Comparison of ENCODE assay signal across 17 cellular contexts in the genomic region with DNA sequence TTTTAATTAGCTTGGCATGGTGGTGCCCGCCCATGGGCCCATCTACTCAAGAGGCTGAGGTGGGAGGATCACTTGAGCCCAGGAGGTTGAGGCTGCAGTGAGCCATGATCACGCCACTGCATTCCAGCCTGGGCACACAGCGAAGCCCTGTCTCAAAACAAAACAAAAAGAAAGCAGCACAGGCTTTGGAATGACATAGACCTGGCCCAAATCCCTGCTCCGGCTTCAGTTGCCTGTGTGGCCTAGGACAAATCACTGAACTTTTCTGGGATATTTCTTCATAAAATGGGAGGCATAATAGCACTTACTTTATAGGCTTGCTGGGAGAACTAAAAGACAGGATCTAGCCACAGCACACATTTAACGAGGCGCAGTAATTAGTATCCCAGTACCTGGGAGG. TPM values are rescaled to one million over a fixed set of nuclear protein-coding genes. Genes with fewer than 3 reads are reported as not detected.
A peak's percentile ranks its signal among the peaks of the same experiment; 100 is the strongest.
DNase-seq lines count a peak whose midpoint lies in the region; ATAC-seq, FAIRE-seq and TF ChIP-seq lines count a peak whose summit lies in the region.
"Had no signal": no experiment of that assay in that cellular context is flagged by ENCODE, and none has a peak within 500 bp of the region (broad histone marks: within the 10 kb centered on the region; RNA-seq: fewer than 3 reads in every experiment).

No MANE protein-coding gene starts in this region.

- no peak for DNase-seq in IMR-90
- DNase-seq in astrocyte of the hippocampus (ENCODE audit: low read depth, low spot score): peak; percentile 52
- DNase-seq in lower lobe of right lung: peak; percentile 16
- no peak for DNase-seq in thyroid gland
- DNase-seq in small intestine: no peak
- DNase-seq in cortex of kidney (lab: John Stamatoyannopoulos, UW): no peak
- DNase-seq: activated CD4-positive, alpha-beta memory T cell treated with anti-CD3 and anti-CD28 coated beads, Interleukin-2, amount 10 ng/mL, durations not matched to agents 7 days and 5 days; natural killer cell; NCI-H1092; NCI-H2171; retina; stimulated activated CD4-positive, alpha-beta T cell treated with anti-CD3 and anti-CD28 coated beads, Interleukin-4, amount 100 ng/mL, for 1 hour had no signal

- H4K5ac ChIP-seq in IMR-90 (ENCODE audit: low read depth, low read length): no peak overlapping the region; the same call in 1 of the 2 replicates

- no peak for TF ChIP-seq RAD21 in IMR-90 (IDR thresholded peaks at IDR 0.05; ENCODE audit: low read length)

- no peak overlapping the region for H3K4me3 ChIP-seq in IMR-90 (ENCODE audit: insufficient read depth, low read depth, low read length)
- peak overlapping the region; percentile 63 for H3K4me3 ChIP-seq in lower lobe of right lung
- H3K4me3 ChIP-seq in thyroid gland (replicated peaks in 1 of 3): peak overlapping the region in 1 of 3 donors; percentile 1
- no peak overlapping the region for H3K4me3 ChIP-seq in small intestine (ENCODE audit: low read depth in 1 of 2, low read length in 2 of 2)

- no peak for ATAC-seq in IMR-90 (ENCODE audit: low read depth)
- ATAC-seq in lower lobe of right lung: no peak
- no peak for ATAC-seq in HG02973 (IDR thresholded peaks at IDR 0.05; ENCODE audit: unreplicated experiment)
- no peak for ATAC-seq in GM21723 (IDR thresholded peaks at IDR 0.05; ENCODE audit: unreplicated experiment)
- ATAC-seq: natural killer cell had no signal

- H3K9me1 ChIP-seq in IMR-90 (ENCODE audit: insufficient read depth, low read length): peaks cover 24% of the 10 kb centered on the region

- intact Hi-C loops in IMR-90 (cut with micrococcal nuclease) (no loop called here), lower lobe of right lung (cut with DNase I) (no loop called here), thyroid gland (cut with DNase I) (no loop called here)

- H3K79me1 ChIP-seq in IMR-90 (ENCODE audit: low read depth in 1 of 2, low read length in 2 of 2): peaks cover 27 to 73% of the 10 kb centered on the region in 2 experiments

- H4K20me1 ChIP-seq in IMR-90 (ENCODE audit: insufficient read depth, low read length): peaks cover 2% of the 10 kb centered on the region; the same call in 1 of the 2 replicates

- H3K4me1 ChIP-seq in IMR-90 (ENCODE audit: control insufficient read depth, insufficient read depth, low read length): peaks cover 43% of the 10 kb centered on the region
- H3K4me1 ChIP-seq in lower lobe of right lung: peaks cover 70% of the 10 kb centered on the region
- H3K4me1 ChIP-seq in thyroid gland: peaks cover 5 to 60% of the 10 kb centered on the region in 2 donors
- H3K4me1 ChIP-seq in small intestine (ENCODE audit: control insufficient read depth in 2 of 2, insufficient read depth in 1 of 2, low read depth in 1 of 2, low read length in 1 of 2): no peaks in the 10 kb centered on the region

- no peaks in the 10 kb centered on the region; the same call in 1 of the 2 replicates for H3K27me3 ChIP-seq in IMR-90 (ENCODE audit: control insufficient read depth, insufficient read depth, low read length)
- peaks cover 17% of the 10 kb centered on the region for H3K27me3 ChIP-seq in lower lobe of right lung (ENCODE audit: low read depth)
- H3K27me3 ChIP-seq in thyroid gland: peaks cover 3% of the 10 kb centered on the region
- peaks cover 2 to 3% of the 10 kb centered on the region in 2 donors for H3K27me3 ChIP-seq in small intestine (ENCODE audit: control insufficient read depth in 2 of 2, insufficient read depth in 2 of 2, low read length in 2 of 2)

- TF ChIP-seq POLR2A in IMR-90 (IDR thresholded peaks at IDR 0.05; ENCODE audit: low read depth, low read length) (no peak), thyroid gland (IDR thresholded peaks at IDR 0.05) (no peak)

- H3K4ac ChIP-seq in IMR-90 (ENCODE audit: low read depth, low read length): peak overlapping the region; percentile 76

- peak overlapping the region; percentile 35 for H2AK5ac ChIP-seq in IMR-90 (ENCODE audit: low read depth, low read length)

- POLR2A ChIA-PET in IMR-90 (lab: Charles Lee; ENCODE audit: unreplicated experiment): no interaction called here

- H3K56ac ChIP-seq in IMR-90 (ENCODE audit: extremely low read depth, insufficient read depth, low read length): no peak overlapping the region

- TF ChIP-seq CTCF in IMR-90 (conservative IDR thresholded peaks at IDR 0.05; ENCODE audit: low read depth, low read length) (no peak), lower lobe of right lung (IDR thresholded peaks at IDR 0.05) (no peak), thyroid gland (IDR thresholded peaks at IDR 0.05) (no peak)

- H2AK9ac ChIP-seq in IMR-90 (replicated peaks; ENCODE audit: low read depth, low read length, poor library complexity): no peak overlapping the region

- peak overlapping the region; percentile 62 to 79; a peak in 3 of 4 replicates for H4K8ac ChIP-seq in IMR-90 (ENCODE audit: low read depth in 2 of 2, low read length in 2 of 2)

- H2AFZ ChIP-seq in IMR-90 (replicated peaks; ENCODE audit: low read length, poor library complexity): no peak overlapping the region

- peak overlapping the region; percentile 59 for H3K27ac ChIP-seq in IMR-90 (ENCODE audit: insufficient read depth, low read length)
- H3K27ac ChIP-seq in lower lobe of right lung: peak overlapping the region; percentile 31
- peak overlapping the region; percentile 85 to 94 (median 86) for H3K27ac ChIP-seq in thyroid gland
- H3K27ac ChIP-seq in small intestine (ENCODE audit: low read depth in 1 of 2, low read length in 1 of 2): peak overlapping the region in 1 of 2 donors; percentile 30
- H3K27ac ChIP-seq: C4-2B had no signal

- no peak for FAIRE-seq in small intestine (lab: Jason Lieb, UNC)

- peak overlapping the region; percentile 92 for H2BK5ac ChIP-seq in IMR-90 (ENCODE audit: low read depth, low read length, poor library complexity, severe bottlenecking)

- CTCF ChIA-PET in IMR-90 (lab: Yijun Ruan, JAX): no interaction called here

- no peak overlapping the region for H3K9ac ChIP-seq in IMR-90 (ENCODE audit: low read depth, low read length)

- peak overlapping the region; percentile 38; the same call in 1 of the 2 replicates for H3K14ac ChIP-seq in IMR-90 (replicated peaks; ENCODE audit: low read depth, low read length)

- in situ Hi-C loops in IMR-90 (cut with MboI; ENCODE audit: low sequenced_read_pairs): no loop called here

- H3K36me3 ChIP-seq in IMR-90 (ENCODE audit: control insufficient read depth, insufficient read depth, low read length) (no peaks in the 10 kb centered on the region), lower lobe of right lung (no peaks in the 10 kb centered on the region), thyroid gland (no peaks in the 10 kb centered on the region), small intestine (ENCODE audit: control insufficient read depth in 2 of 2, insufficient read depth in 2 of 2, low read length in 2 of 2) (no peaks in the 10 kb centered on the region)

- H3K9me3 ChIP-seq in IMR-90 (ENCODE audit: control insufficient read depth, insufficient read depth, low read length) (no peaks in the 10 kb centered on the region), lower lobe of right lung (no peaks in the 10 kb centered on the region), thyroid gland (no peaks in the 10 kb centered on the region), small intestine (ENCODE audit: control insufficient read depth, low read depth) (no peaks in the 10 kb centered on the region)

- H2BK120ac ChIP-seq in IMR-90 (ENCODE audit: low read depth, low read length): peak overlapping the region; percentile 88

- BruUV-seq in IMR-90 (replicated peaks; lab: Mats Ljungman, UMichigan): no TSS peak

- peak overlapping the region; percentile 87 for H4K91ac ChIP-seq in IMR-90 (ENCODE audit: insufficient read depth, low read depth, low read length)

- WGBS in IMR-90 (ENCODE audit: extremely low coverage in 2 of 2, insufficient read length in 1 of 2), 2 experiments: no CpG with 5 or more reads among the region's 6 CpGs
- 74 to 90% methylated on average over 6 of the region's 6 CpGs for WGBS in thyroid gland, 2 donors
- 83 to 94% (median 91%) methylated on average over 6 of the region's 6 CpGs for WGBS in small intestine, 3 donors

- 0 out of 2 replicates have a peak overlapping the region, but pooled peaks have one; percentile 8 for H3K23ac ChIP-seq in IMR-90 (ENCODE audit: low read depth, low read length)

- H3K18ac ChIP-seq in IMR-90 (ENCODE audit: low read depth, low read length): peak overlapping the region; percentile 33; the same call in 1 of the 2 replicates

- peak overlapping the region; percentile 47 for H2BK15ac ChIP-seq in IMR-90 (ENCODE audit: low read depth, low read length)

- H2BK20ac ChIP-seq in IMR-90 (ENCODE audit: low read depth, low read length): peak overlapping the region; percentile 61

- dilution Hi-C loops in IMR-90 (cut with HindIII; ENCODE audit: low sequenced_read_pairs, unreplicated experiment): no loop called here

- no peak overlapping the region for H3K4me2 ChIP-seq in IMR-90 (ENCODE audit: low read depth, low read length)

TF ChIP-seq in IMR-90, 13 proteins besides CTCF, POLR2A, EP300 and RAD21 (continues in another document):
- TF ChIP-seq CHD1 (IDR thresholded peaks at IDR 0.05; ENCODE audit: low read depth, low read length): no peak

RNA-seq across cellular contexts. Expression of gene PEAR1, which starts 2.4 kb away (rescaled TPM):
- 2.0 and 2.8 TPM in 2 replicates for total RNA-seq in IMR-90 (2012; rRNA removed)
- polyA plus RNA-seq in IMR-90 (2012; rRNA removed): 44.4 and 52.1 TPM in 2 replicates
- 21.9 and 40.2 TPM in 2 replicates for polyA plus RNA-seq in IMR-90 (2012; cell fraction: cytosol; rRNA removed)
- polyA plus RNA-seq in IMR-90 (2012; cell fraction: nucleus; rRNA removed; ENCODE audit: low replicate concordance): 199 and 366 TPM in 2 replicates
- total RNA-seq in lower lobe of right lung: 14.8 TPM
- 10 to 100 TPM; 11.2 to 21.9 (median 14.4) TPM for total RNA-seq in thyroid gland
- 1 to 10 TPM in 1 of 3 donors, under 1 TPM in 2; 0.22 to 6.5 (median 0.81) TPM for polyA plus RNA-seq in small intestine
- total RNA-seq: H4 had no signal

RNA-seq across cellular contexts. Expression of gene LRRC71, which starts 24.5 kb away (rescaled TPM):
- not detected in 2 replicates for total RNA-seq in IMR-90 (2012; rRNA removed)
- polyA plus RNA-seq in IMR-90 (2012; rRNA removed): 0.47 and 0.50 TPM in 2 replicates
- polyA plus RNA-seq in IMR-90 (2012; cell fraction: cytosol; rRNA removed): 0.07 TPM in 1 of 2 replicates, not detected in the other
- polyA plus RNA-seq in IMR-90 (2012; cell fraction: nucleus; rRNA removed; ENCODE audit: low replicate concordance): 2.9 and 4.0 TPM in 2 replicates
- 5.3 TPM for total RNA-seq in lower lobe of right lung
- total RNA-seq in thyroid gland: not detected
- polyA plus RNA-seq in small intestine: under 1 TPM in 1 of 3 donors, not detected in 2; 0.07 TPM
- total RNA-seq: activated CD4-positive, alpha-beta memory T cell treated with anti-CD3 and anti-CD28 coated beads, Interleukin-2, amount 10 ng/mL, durations not matched to agents 7 days and 5 days; H4; liver; natural killer cell had no signal

RNA-seq across cellular contexts. Expression of gene NTRK1, which starts 35.3 kb away (rescaled TPM):
- total RNA-seq in IMR-90 (2012; rRNA removed) (not detected in 2 replicates), lower lobe of right lung (1.9 TPM), thyroid gland (1 to 10 TPM in 1 of 4 donors, under 1 TPM in 3; 0.11 to 1.2 (median 0.63) TPM)
- polyA plus RNA-seq in IMR-90 (2012; rRNA removed) (0.03 TPM in 1 of 2 replicates, not detected in the other), small intestine (under 1 TPM in 1 of 3 donors, not detected in 2; 0.67 TPM)
- 0.02 TPM in 1 of 2 replicates, not detected in the other for polyA plus RNA-seq in IMR-90 (2012; cell fraction: cytosol; rRNA removed)
- 0.07 and 0.11 TPM in 2 replicates for polyA plus RNA-seq in IMR-90 (2012; cell fraction: nucleus; rRNA removed; ENCODE audit: low replicate concordance)

RNA-seq across cellular contexts. Expression of gene INSRR, which starts 37.0 kb away (rescaled TPM):
- total RNA-seq in IMR-90 (2012; rRNA removed): not detected in 2 replicates
- not detected in 2 replicates for polyA plus RNA-seq in IMR-90 (2012; rRNA removed)
- polyA plus RNA-seq in IMR-90 (2012; cell fraction: cytosol; rRNA removed): not detected in 2 replicates
- polyA plus RNA-seq in IMR-90 (2012; cell fraction: nucleus; rRNA removed; ENCODE audit: low replicate concordance): not detected in 2 replicates
- total RNA-seq in lower lobe of right lung: not detected
- not detected for total RNA-seq in thyroid gland
- under 1 TPM in 1 of 3 donors, not detected in 2; 0.01 TPM for polyA plus RNA-seq in small intestine
- total RNA-seq: H4, liver had no signal

Comparison
In these comparisons a context has a peak if more than half of its experiments do, and no peak if none do; other contexts are left out.
1. DNase-seq: peak in astrocyte of the hippocampus (single experiment) and lower lobe of right lung (single experiment); none in IMR-90 (single experiment), thyroid gland (0 of 2), small intestine (single experiment) and cortex of kidney (single experiment).